In genomic region chr16:86117235-86117634, GRCh38 we compare ENCODE assay signal across 15 cellular contexts.
DNase-seq lines count a peak whose midpoint lies in the region; ATAC-seq and TF ChIP-seq lines count a peak whose summit lies in the region.
"Had no signal": no experiment of that assay in that cellular context is flagged by ENCODE, and none has a peak within 500 bp of the region (broad histone marks: within the 10 kb centered on the region; RNA-seq: fewer than 3 reads in every experiment).

No MANE protein-coding gene starts in this region.

- H3K23ac ChIP-seq in neuronal stem cell (ENCODE audit: low read depth, low read length, poor library complexity), result no peak overlapping the region

- no peak overlapping the region for H2AFZ ChIP-seq in neuronal stem cell (ENCODE audit: low read length)
- H2AFZ ChIP-seq: GM23338 had no signal

- no peak overlapping the region for H2BK120ac ChIP-seq in neuronal stem cell (ENCODE audit: low read depth, low read length)

- H3K27ac ChIP-seq in HEK293 (ENCODE audit: extremely low read depth, low read depth, low read length) (no peak overlapping the region), neuronal stem cell (replicated peaks; ENCODE audit: low read length) (no peak overlapping the region)
- H3K27ac ChIP-seq: BLaER1, C4-2B had no signal

- no peak overlapping the region for H4K8ac ChIP-seq in neuronal stem cell (ENCODE audit: low read depth, low read length)

- DNase-seq in islet precursor cell (peak; percentile 43), neuronal stem cell (ENCODE audit: low spot score) (no peak)
- no peak for DNase-seq in stimulated activated naive CD4-positive, alpha-beta T cell (lab: John Stamatoyannopoulos, UW)
- DNase-seq in stimulated activated CD4-positive, alpha-beta T cell treated with anti-CD3 and anti-CD28 coated beads, Interleukin-15, amount 100 ng/mL, for 24 hours, result no peak
- DNase-seq: Caco-2; CD4-positive, CD25-positive, alpha-beta regulatory T cell; CD8-positive, alpha-beta T cell; DMS153; DND-41; HCEC 1CT had no signal

- WGBS in neuronal stem cell (ENCODE audit: extremely low coverage in 2 of 2, insufficient read length in 2 of 2, insufficient replicate concordance in 1 of 2), 2 donors, result no CpG with 5 or more reads among the region's 5 CpGs

- no peak overlapping the region for H3K4ac ChIP-seq in neuronal stem cell (ENCODE audit: low read length)

- H2BK5ac ChIP-seq in neuronal stem cell (ENCODE audit: low read length), result no peak overlapping the region

- H3K18ac ChIP-seq in neuronal stem cell (ENCODE audit: low read length), result peak overlapping the region; percentile 44

- no peak for ATAC-seq in HG03460 (IDR thresholded peaks at IDR 0.05; ENCODE audit: unreplicated experiment)
- ATAC-seq: CD8-positive, alpha-beta T cell; GM23338 had no signal

- CTCF ChIA-PET in HEK293 (lab: Yijun Ruan, JAX), result no interaction called here

- H3K4me1 ChIP-seq in HEK293 (ENCODE audit: control insufficient read depth, insufficient read depth, low read length) (no peaks in the 10 kb centered on the region), neuronal stem cell (ENCODE audit: control insufficient read depth in 2 of 2, insufficient read depth in 1 of 2, low read depth in 1 of 2, low read length in 2 of 2) (peaks cover 0 to 5% of the 10 kb centered on the region in 2 donors)
- H3K4me1 ChIP-seq: BLaER1, Caco-2 had no signal

- peak overlapping the region; percentile 40 for H2AK5ac ChIP-seq in neuronal stem cell (ENCODE audit: low read depth, low read length)

- no peak overlapping the region for H3K14ac ChIP-seq in neuronal stem cell (ENCODE audit: low read length)

- no peaks in the 10 kb centered on the region for H3K79me1 ChIP-seq in neuronal stem cell (ENCODE audit: low read depth, low read length)

- H3K4me2 ChIP-seq in neuronal stem cell (ENCODE audit: insufficient read depth, low read length, poor library complexity, severe bottlenecking), result no peak overlapping the region
- H3K4me2 ChIP-seq: BLaER1, GM23338 had no signal

- POLR2A ChIA-PET in HEK293 (lab: Yijun Ruan, JAX), result no interaction called here

- no peak overlapping the region for H4K91ac ChIP-seq in neuronal stem cell (ENCODE audit: low read depth, low read length, poor library complexity)

- H3K4me3 ChIP-seq in HEK293 (ENCODE audit: low read depth, low read length) (no peak overlapping the region), neuronal stem cell (ENCODE audit: low read length in 2 of 2) (no peak overlapping the region)
- H3K4me3 ChIP-seq: BLaER1, GM23338 had no signal

- no peak overlapping the region for H2BK15ac ChIP-seq in neuronal stem cell (ENCODE audit: low read length)

- no peak overlapping the region for H3K9ac ChIP-seq in neuronal stem cell (ENCODE audit: low read depth, low read length, poor library complexity)
- H3K9ac ChIP-seq: BLaER1 had no signal

- H3K27me3 ChIP-seq in neuronal stem cell (ENCODE audit: control insufficient read depth in 3 of 3, insufficient read depth in 3 of 3, low read depth in 1 of 3, low read length in 3 of 3), result peaks cover 0 to 7% (median 0%) of the 10 kb centered on the region in 3 experiments
- H3K27me3 ChIP-seq: BLaER1 had no signal

- no peak overlapping the region for H2BK12ac ChIP-seq in neuronal stem cell (ENCODE audit: low read length)

- no peak for TF ChIP-seq CTCF in HEK293 (tag by site-specific recombination; IDR thresholded peaks at IDR 0.05)

- H3K9me3 ChIP-seq in HEK293 (ENCODE audit: control insufficient read depth, insufficient read depth, low read depth, low read length) (no peaks in the 10 kb centered on the region), neuronal stem cell (replicated peaks in 1 of 2; ENCODE audit: control insufficient read depth in 2 of 2, insufficient read depth in 1 of 2, low read depth in 1 of 2, low read length in 2 of 2) (peaks cover 0 to 4% of the 10 kb centered on the region in 2 donors)
- H3K9me3 ChIP-seq: BLaER1, Caco-2 had no signal

- no peaks in the 10 kb centered on the region for H3K36me3 ChIP-seq in HEK293 (ENCODE audit: control insufficient read depth in 2 of 2, insufficient read depth in 1 of 2, low read length in 2 of 2)
- H3K36me3 ChIP-seq in neuronal stem cell (replicated peaks in 1 of 2; ENCODE audit: control insufficient read depth in 2 of 2, insufficient read depth in 2 of 2, low read length in 2 of 2), result no peaks in the 10 kb centered on the region
- H3K36me3 ChIP-seq: BLaER1 had no signal

TF ChIP-seq in HEK293, 187 proteins besides CTCF, POLR2A, EP300 and RAD21:
- no peak for TF ChIP-seq GLIS2 (tag by site-specific recombination; IDR thresholded peaks at IDR 0.05)
- no peak for TF ChIP-seq OVOL3 (tag by site-specific recombination; IDR thresholded peaks at IDR 0.05)
- peak; percentile 67 for TF ChIP-seq ZBTB20 (tag by site-specific recombination; IDR thresholded peaks at IDR 0.05)
TF ChIP-seq in HEK293: peak in this region for 1.
